1 cellular context compared by ENCODE assay signal in the genomic region with DNA sequence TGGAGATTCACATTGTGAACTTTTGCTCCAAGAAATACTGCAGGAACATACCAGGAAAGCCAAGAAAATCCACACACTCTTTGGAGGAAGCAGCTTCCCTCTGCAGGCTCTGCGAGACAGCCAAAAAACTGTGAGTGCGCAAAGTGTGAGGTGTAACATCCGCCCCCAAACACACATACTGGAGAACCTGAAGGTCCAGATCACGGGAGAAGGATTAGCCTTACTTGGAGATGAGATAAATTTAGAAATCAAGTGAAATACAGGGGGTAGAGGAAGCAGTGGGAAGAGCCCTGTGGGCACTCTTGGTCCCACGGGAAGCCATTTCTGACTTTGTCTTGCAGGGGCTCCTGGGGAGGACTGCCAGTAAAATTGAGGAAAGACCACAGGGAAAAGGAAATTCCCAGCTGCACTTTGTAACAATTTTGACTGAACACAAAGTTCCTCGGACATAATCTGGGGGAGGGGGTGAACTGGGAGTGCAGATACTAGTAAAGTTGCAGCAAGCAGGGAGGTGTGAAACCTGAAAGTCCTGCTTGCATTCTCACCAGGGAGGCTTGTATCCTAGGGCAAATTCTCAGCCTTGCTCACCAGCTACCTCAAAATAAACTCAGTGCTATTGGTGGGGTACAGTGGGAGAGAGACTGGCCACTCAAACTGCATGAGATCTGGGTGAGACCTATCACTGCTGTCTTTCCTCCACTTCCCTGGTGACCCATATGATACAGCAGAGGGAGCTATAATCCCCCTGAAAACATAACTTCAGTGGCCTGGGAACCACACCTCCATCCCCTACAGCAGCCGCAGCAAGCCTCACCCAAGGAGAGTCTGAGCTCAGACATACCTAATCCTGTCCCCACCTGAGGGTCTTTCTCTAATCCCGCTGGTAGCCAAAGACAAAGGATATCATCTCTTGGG.
TF ChIP-seq lines count a peak whose summit lies in the region.

No MANE protein-coding gene starts in this region.

TF ChIP-seq in GM12878, 131 proteins besides CTCF, POLR2A, EP300 and RAD21 (continued from another document):
- TF ChIP-seq, protein P1, sequence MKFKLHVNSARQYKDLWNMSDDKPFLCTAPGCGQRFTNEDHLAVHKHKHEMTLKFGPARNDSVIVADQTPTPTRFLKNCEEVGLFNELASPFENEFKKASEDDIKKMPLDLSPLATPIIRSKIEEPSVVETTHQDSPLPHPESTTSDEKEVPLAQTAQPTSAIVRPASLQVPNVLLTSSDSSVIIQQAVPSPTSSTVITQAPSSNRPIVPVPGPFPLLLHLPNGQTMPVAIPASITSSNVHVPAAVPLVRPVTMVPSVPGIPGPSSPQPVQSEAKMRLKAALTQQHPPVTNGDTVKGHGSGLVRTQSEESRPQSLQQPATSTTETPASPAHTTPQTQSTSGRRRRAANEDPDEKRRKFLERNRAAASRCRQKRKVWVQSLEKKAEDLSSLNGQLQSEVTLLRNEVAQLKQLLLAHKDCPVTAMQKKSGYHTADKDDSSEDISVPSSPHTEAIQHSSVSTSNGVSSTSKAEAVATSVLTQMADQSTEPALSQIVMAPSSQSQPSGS (IDR thresholded peaks at IDR 0.05; ENCODE audit: low read length): no peak
- TF ChIP-seq EED (IDR thresholded peaks at IDR 0.05; ENCODE audit: low read depth): no peak
